Comparison of ENCODE assay signal across 8 cellular contexts in genomic region chr15:75348034-75348562, GRCh38. TPM values are rescaled to one million over a fixed set of nuclear protein-coding genes. Genes with fewer than 3 reads are reported as not detected.
DNase-seq lines count a peak whose midpoint lies in the region; ATAC-seq and TF ChIP-seq lines count a peak whose summit lies in the region.

No MANE protein-coding gene starts in this region.

- peak overlapping the region; percentile 89 for H3K4me3 Mint-ChIP-seq in CD4-positive, alpha-beta T cell
- peak overlapping the region; percentile 94 for H3K4me3 Mint-ChIP-seq in endothelial cell (ENCODE audit: unreplicated experiment)
- peak overlapping the region; percentile 91 for H3K4me3 Mint-ChIP-seq in natural killer cell

- no peak for ATAC-seq in CD4-positive, alpha-beta T cell (ENCODE audit: poor library complexity)
- ATAC-seq in natural killer cell (peak in 1 of 3 donors; percentile 15), HG03571 (IDR thresholded peaks at IDR 0.05; ENCODE audit: unreplicated experiment) (no peak)
- no peak for ATAC-seq in activated CD4-positive, CD25-positive, alpha-beta regulatory T cell treated with anti-CD3 and anti-CD28 coated beads, Interleukin-2, amount 50 U/mL, for 24 hours

- H3K9ac ChIP-seq in OCI-LY1 (ENCODE audit: low read length): peak overlapping the region; percentile 93

- H3K9me2 ChIP-seq in OCI-LY1 (ENCODE audit: low read depth, low read length): no peaks in the 10 kb centered on the region

- H3K27ac ChIP-seq in CD4-positive, alpha-beta T cell (ENCODE audit: low read depth, low read length): peak overlapping the region; percentile 43
- peak overlapping the region; percentile 93 for H3K27ac ChIP-seq in OCI-LY1 (ENCODE audit: low read depth, low read length, poor library complexity, severe bottlenecking)

- intact Hi-C loops in CD4-positive, alpha-beta T cell (cut with DNase I, micrococcal nuclease): no loop called here
- intact Hi-C loops in natural killer cell (cut with micrococcal nuclease): no loop called here

- TF ChIP-seq CTCF in CD4-positive, alpha-beta T cell (IDR thresholded peaks at IDR 0.05): no peak
- TF ChIP-seq CTCF in OCI-LY1 (IDR thresholded peaks at IDR 0.05; ENCODE audit: low read length) (no peak), endothelial cell (IDR thresholded peaks at IDR 0.05; ENCODE audit: unreplicated experiment) (no peak), natural killer cell (IDR thresholded peaks at IDR 0.05) (no peak)

- peaks cover 13% of the 10 kb centered on the region for H3K36me3 Mint-ChIP-seq in CD4-positive, alpha-beta T cell (ENCODE audit: low read depth)
- peaks cover 9% of the 10 kb centered on the region for H3K36me3 Mint-ChIP-seq in endothelial cell (ENCODE audit: low read depth, unreplicated experiment)
- peaks cover 7% of the 10 kb centered on the region for H3K36me3 Mint-ChIP-seq in natural killer cell

- H3K4me3 ChIP-seq in OCI-LY1 (ENCODE audit: low read depth, low read length, poor library complexity, severe bottlenecking): peak overlapping the region; percentile 90

- H3K27me3 ChIP-seq in CD4-positive, alpha-beta T cell (ENCODE audit: control insufficient read depth, insufficient read depth, low read length): no peaks in the 10 kb centered on the region
- no peaks in the 10 kb centered on the region for H3K27me3 ChIP-seq in OCI-LY1 (ENCODE audit: insufficient read depth, low read length)

- no peaks in the 10 kb centered on the region for H3K79me2 ChIP-seq in OCI-LY1 (ENCODE audit: insufficient read depth, low read length)

- H3K9me3 ChIP-seq in CD4-positive, alpha-beta T cell (ENCODE audit: control insufficient read depth, low read length): peaks cover 21% of the 10 kb centered on the region
- H3K9me3 ChIP-seq in OCI-LY1 (ENCODE audit: low read length): no peaks in the 10 kb centered on the region

- H3F3A ChIP-seq in OCI-LY1 (ENCODE audit: insufficient read depth, low read length): no peaks in the 10 kb centered on the region

- peak overlapping the region; percentile 93 for H3K27ac Mint-ChIP-seq in CD4-positive, alpha-beta T cell
- H3K27ac Mint-ChIP-seq in endothelial cell (ENCODE audit: unreplicated experiment) (peak overlapping the region; percentile 61), natural killer cell (peak overlapping the region; percentile 95 to 97)

- no peaks in the 10 kb centered on the region for H3K27me3 Mint-ChIP-seq in CD4-positive, alpha-beta T cell
- peaks cover 13% of the 10 kb centered on the region for H3K27me3 Mint-ChIP-seq in endothelial cell (ENCODE audit: unreplicated experiment)
- H3K27me3 Mint-ChIP-seq in natural killer cell (ENCODE audit: low read depth in 2 of 2): no peaks in the 10 kb centered on the region

- H4K20me1 ChIP-seq in OCI-LY1 (ENCODE audit: insufficient read depth, low read length): no peaks in the 10 kb centered on the region

- no peak for DNase-seq in CD4-positive, alpha-beta T cell
- DNase-seq in endothelial cell (ENCODE audit: low spot score) (no peak), natural killer cell (no peak), DMS79 treated with DMSO at 0.1 percent for 48 hours (lab: John Stamatoyannopoulos, UW) (no peak), NOMO-1 treated with dmso at 0.1 percent for 144 hours (lab: John Stamatoyannopoulos, UW; ENCODE audit: unreplicated experiment) (no peak)

- peak overlapping the region; percentile 82 for H3K4me2 ChIP-seq in OCI-LY1 (ENCODE audit: low read length)

- CTCF ChIA-PET in CD4-positive, alpha-beta T cell (lab: Charles Lee): interaction anchor here (2.6 kb wide), 1 partner anchor 20 kb away, joined by 15 read pairs; the partner anchor contains the start of gene MAN2C1

- POLR2A ChIA-PET in CD4-positive, alpha-beta T cell (lab: Charles Lee): interaction anchor here (0.6 to 9.6 kb wide), 10 partner anchors 12 to 399 kb away, joined by 3 to 146 read pairs (median 6); partner anchors contain the start of genes COMMD4, IMP3, MAN2C1 and SIN3A

- no peak overlapping the region for H2AFZ ChIP-seq in OCI-LY1 (ENCODE audit: low read length)

- H3K4me1 ChIP-seq in OCI-LY1 (ENCODE audit: insufficient read depth, low read length, severe bottlenecking): peaks cover 49% of the 10 kb centered on the region

- H3K36me3 ChIP-seq in OCI-LY1 (ENCODE audit: insufficient read depth, low read length): peaks cover 41% of the 10 kb centered on the region

- H3K9me3 Mint-ChIP-seq in CD4-positive, alpha-beta T cell: peaks cover 7% of the 10 kb centered on the region
- H3K9me3 Mint-ChIP-seq in endothelial cell (ENCODE audit: unreplicated experiment): no peaks in the 10 kb centered on the region
- H3K9me3 Mint-ChIP-seq in natural killer cell: peaks cover 2 to 8% of the 10 kb centered on the region in 2 donors

- H3K4me1 Mint-ChIP-seq in CD4-positive, alpha-beta T cell (ENCODE audit: low read depth): peaks cover 35% of the 10 kb centered on the region
- peaks cover 2% of the 10 kb centered on the region for H3K4me1 Mint-ChIP-seq in endothelial cell (ENCODE audit: unreplicated experiment)
- peaks cover 34 to 44% of the 10 kb centered on the region in 2 donors for H3K4me1 Mint-ChIP-seq in natural killer cell

RNA-seq across cellular contexts. Expression of gene NEIL1, which starts 1.3 kb away (rescaled TPM):
- total RNA-seq in CD4-positive, alpha-beta T cell: 10 to 100 TPM; 30.5 to 30.6 TPM
- 149 TPM for total RNA-seq in endothelial cell (ENCODE audit: unreplicated experiment)
- 100 to 1,000 TPM in 2 of 3 donors, 10 to 100 TPM in 1; 97.1 to 324 (median 112) TPM for total RNA-seq in natural killer cell

RNA-seq across cellular contexts. Expression of gene COMMD4, which starts 12.2 kb away (rescaled TPM):
- total RNA-seq in CD4-positive, alpha-beta T cell: 10 to 100 TPM; 10.8 to 12.1 TPM
- total RNA-seq in endothelial cell (ENCODE audit: unreplicated experiment) (165 TPM), natural killer cell (10 to 100 TPM; 38.8 to 56.3 (median 46.8) TPM)

RNA-seq across cellular contexts. Expression of gene MAN2C1, which starts 20.3 kb away (rescaled TPM):
- 100 to 1,000 TPM; 519 to 546 TPM for total RNA-seq in CD4-positive, alpha-beta T cell
- total RNA-seq in endothelial cell (ENCODE audit: unreplicated experiment) (237 TPM), natural killer cell (100 to 1,000 TPM; 375 to 476 (median 385) TPM)
